1 cellular context compared by ENCODE assay signal in the genomic region with DNA sequence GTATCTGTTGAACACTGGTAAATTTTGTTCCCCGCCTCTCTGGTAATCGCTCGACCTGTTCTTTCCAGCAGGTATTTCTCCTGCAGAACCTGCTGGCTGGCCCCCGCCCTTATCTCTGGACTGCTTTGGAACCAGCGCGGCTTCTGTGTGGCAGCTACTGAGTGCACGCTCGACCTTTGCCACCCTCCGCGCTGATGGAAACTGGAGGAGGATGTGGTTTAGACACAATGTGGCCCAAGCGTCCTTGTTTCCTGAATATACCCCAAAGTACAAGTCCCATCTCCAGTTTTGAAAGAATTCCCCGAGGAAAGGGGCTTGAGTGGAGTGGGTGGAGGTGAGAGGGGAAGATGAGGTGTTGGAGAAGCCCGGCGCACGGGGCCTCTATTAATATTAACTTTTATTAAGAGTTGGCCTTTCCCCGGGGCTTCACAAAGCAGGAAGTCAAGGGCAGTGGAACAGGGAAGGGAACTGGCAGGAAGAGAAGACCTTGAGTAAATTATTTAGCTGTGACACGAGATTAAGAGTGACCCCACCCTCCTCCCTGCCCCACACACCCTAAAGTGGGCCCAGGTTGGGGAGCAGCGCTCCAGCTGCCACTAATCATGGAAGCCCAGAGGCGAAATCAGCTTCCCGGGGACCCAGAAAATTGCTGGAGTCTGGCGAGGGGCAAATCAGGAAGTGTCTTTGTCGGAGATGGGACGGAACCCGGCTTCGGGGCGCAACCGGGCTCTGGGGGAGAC.
TF ChIP-seq lines count a peak whose summit lies in the region.

No MANE protein-coding gene starts in this region.

TF ChIP-seq in GM12878, 131 proteins besides CTCF, POLR2A, EP300 and RAD21:
- TF ChIP-seq ZBED1 (IDR thresholded peaks at IDR 0.05; ENCODE audit: borderline replicate concordance), result no peak
- 0 out of 2 replicates have a peak, but pooled peaks have one; percentile 45 for TF ChIP-seq NR2F1 (conservative IDR thresholded peaks at IDR 0.05)
- peak in 1 of 2 experiments; percentile 14; a peak in 1 of 4 replicates for TF ChIP-seq IKZF2 (IDR thresholded peaks at IDR 0.05)
